Comparison of ENCODE assay signal across 1 cellular context in the genomic region with DNA sequence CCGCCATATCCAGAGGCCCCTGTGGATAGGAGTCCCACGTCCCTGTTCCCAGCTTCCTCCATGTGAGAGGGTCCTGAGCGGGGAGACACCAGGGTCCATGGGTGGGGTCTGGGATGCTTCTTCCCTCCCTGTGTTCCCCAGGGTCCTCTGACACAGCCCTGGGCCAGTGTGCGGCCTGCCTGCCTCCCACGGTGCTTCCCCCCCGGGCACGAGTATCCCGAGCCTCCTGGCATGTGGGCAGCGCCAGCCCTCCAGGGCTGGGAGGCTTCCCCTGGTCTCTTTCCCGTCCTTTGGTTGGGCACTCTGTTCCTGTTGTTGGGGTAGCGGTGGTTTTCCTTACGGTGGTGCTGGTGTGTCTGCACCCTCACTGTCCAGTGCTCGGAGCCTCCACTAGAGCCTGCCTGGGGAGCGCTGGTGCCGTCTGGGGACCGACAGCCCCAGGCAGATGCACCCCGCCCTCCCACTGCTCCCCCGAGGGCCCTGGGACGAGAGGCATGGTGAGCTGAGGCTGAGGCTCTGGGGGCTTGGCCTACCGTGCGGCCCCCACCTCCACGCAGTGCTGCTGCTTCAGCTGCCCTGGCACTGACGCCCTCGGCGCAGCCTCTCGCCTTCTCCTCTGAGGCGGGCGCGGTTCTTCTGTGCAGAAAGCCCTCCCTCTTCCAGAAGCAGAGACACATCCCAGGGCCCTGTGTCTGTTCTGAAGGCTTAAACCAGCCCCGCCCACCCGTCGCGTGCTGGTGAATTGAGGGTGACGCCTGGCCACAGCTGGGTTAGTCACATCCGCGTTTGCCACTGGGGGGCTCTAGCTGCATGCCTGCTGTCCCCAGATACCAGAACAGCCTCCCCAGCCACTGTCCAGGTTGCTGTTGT.
TF ChIP-seq lines count a peak whose summit lies in the region.

No MANE protein-coding gene starts in this region.

TF ChIP-seq in GM23338, 12 proteins besides CTCF, POLR2A, EP300 and RAD21 (continued from another document):
- TF ChIP-seq, protein P1, sequence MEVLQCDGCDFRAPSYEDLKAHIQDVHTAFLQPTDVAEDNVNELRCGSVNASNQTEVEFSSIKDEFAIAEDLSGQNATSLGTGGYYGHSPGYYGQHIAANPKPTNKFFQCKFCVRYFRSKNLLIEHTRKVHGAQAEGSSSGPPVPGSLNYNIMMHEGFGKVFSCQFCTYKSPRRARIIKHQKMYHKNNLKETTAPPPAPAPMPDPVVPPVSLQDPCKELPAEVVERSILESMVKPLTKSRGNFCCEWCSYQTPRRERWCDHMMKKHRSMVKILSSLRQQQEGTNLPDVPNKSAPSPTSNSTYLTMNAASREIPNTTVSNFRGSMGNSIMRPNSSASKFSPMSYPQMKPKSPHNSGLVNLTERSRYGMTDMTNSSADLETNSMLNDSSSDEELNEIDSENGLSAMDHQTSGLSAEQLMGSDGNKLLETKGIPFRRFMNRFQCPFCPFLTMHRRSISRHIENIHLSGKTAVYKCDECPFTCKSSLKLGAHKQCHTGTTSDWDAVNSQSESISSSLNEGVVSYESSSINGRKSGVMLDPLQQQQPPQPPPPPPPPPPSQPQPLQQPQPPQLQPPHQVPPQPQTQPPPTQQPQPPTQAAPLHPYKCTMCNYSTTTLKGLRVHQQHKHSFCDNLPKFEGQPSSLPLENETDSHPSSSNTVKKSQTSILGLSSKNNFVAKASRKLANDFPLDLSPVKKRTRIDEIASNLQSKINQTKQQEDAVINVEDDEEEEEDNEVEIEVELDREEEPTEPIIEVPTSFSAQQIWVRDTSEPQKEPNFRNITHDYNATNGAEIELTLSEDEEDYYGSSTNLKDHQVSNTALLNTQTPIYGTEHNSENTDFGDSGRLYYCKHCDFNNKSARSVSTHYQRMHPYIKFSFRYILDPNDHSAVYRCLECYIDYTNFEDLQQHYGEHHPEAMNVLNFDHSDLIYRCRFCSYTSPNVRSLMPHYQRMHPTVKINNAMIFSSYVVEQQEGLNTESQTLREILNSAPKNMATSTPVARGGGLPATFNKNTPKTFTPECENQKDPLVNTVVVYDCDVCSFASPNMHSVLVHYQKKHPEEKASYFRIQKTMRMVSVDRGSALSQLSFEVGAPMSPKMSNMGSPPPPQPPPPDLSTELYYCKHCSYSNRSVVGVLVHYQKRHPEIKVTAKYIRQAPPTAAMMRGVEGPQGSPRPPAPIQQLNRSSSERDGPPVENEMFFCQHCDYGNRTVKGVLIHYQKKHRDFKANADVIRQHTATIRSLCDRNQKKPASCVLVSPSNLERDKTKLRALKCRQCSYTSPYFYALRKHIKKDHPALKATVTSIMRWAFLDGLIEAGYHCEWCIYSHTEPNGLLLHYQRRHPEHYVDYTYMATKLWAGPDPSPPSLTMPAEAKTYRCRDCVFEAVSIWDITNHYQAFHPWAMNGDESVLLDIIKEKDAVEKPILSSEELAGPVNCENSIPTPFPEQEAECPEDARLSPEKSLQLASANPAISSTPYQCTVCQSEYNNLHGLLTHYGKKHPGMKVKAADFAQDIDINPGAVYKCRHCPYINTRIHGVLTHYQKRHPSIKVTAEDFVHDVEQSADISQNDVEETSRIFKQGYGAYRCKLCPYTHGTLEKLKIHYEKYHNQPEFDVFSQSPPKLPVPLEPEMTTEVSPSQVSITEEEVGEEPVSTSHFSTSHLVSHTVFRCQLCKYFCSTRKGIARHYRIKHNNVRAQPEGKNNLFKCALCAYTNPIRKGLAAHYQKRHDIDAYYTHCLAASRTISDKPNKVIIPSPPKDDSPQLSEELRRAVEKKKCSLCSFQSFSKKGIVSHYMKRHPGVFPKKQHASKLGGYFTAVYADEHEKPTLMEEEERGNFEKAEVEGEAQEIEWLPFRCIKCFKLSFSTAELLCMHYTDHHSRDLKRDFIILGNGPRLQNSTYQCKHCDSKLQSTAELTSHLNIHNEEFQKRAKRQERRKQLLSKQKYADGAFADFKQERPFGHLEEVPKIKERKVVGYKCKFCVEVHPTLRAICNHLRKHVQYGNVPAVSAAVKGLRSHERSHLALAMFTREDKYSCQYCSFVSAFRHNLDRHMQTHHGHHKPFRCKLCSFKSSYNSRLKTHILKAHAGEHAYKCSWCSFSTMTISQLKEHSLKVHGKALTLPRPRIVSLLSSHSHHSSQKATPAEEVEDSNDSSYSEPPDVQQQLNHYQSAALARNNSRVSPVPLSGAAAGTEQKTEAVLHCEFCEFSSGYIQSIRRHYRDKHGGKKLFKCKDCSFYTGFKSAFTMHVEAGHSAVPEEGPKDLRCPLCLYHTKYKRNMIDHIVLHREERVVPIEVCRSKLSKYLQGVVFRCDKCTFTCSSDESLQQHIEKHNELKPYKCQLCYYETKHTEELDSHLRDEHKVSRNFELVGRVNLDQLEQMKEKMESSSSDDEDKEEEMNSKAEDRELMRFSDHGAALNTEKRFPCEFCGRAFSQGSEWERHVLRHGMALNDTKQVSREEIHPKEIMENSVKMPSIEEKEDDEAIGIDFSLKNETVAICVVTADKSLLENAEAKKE (CRISPR knock-in tag; IDR thresholded peaks at IDR 0.05), result no peak
- no peak for TF ChIP-seq JUNB (IDR thresholded peaks at IDR 0.05; ENCODE audit: unreplicated experiment)
